ENCODE assay signal across 8 cellular contexts in the genomic region with DNA sequence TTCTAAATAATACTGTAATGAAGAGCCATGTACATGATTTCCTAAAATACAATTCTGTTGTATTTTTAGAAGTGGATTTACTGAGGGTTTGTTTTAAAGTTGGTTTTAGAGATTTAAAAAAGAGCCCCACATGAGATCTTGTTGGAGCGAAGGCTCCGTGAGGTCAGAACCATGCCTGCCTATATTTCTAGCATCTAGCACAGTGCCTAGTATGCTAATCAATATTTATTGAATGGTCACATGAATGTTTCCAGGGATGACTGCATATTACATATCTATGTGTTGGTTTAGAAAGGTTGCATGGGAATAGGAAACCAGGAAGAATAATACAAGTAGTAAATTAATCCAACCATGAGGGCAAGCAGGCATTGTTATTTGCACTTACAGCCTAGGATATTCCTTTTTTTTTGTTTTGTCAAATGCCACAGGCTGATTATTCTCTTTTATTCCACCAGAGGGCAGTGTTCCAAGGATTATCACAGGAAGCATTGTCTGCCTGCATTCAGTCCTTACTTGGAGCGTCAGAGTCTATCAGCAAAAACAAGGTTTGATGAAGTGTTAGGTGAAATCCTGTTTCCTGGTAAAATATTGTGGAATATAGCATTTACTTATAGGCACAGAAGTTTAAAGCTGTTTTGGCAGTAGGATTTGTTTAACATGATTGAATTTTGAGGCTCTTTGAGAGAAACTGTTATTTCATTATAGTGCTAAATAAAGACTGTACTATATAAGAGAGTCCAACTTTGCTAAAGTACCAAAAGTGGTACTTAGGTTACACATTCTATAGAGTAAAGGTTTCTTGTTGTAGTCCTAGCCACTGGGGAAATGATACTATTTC. TPM values are rescaled to one million over a fixed set of nuclear protein-coding genes. Genes with fewer than 3 reads are reported as not detected.
DNase-seq lines count a peak whose midpoint lies in the region; ATAC-seq, FAIRE-seq and TF ChIP-seq lines count a peak whose summit lies in the region.

No MANE protein-coding gene starts in this region.

- FAIRE-seq in RCC 7860 (lab: Jason Lieb, UNC): peak; percentile 46

- H3K36me3 ChIP-seq in testis (ENCODE audit: low read depth, missing control alignments): no peaks in the 10 kb centered on the region

- 74 to 78% methylated on average over 3 of the region's 3 CpGs for WGBS in testis, 2 donors

- no peak for ATAC-seq in HG03442 (IDR thresholded peaks at IDR 0.05; ENCODE audit: unreplicated experiment)

- peak; percentile 75 for DNase-seq in EH (ENCODE audit: low read depth)
- no peak for DNase-seq in LNCaP clone FGC (ENCODE audit: low read depth)
- peak; percentile 46 for DNase-seq in RCC 7860 (ENCODE audit: low spot score)
- peak; percentile 52 for DNase-seq in central memory CD4-positive, alpha-beta T cell
- DNase-seq in kidney tubule cell (ENCODE audit: low spot score): peak; percentile 82
- DNase-seq in testis: peak; percentile 58

- H3K4me3 ChIP-seq in LNCaP clone FGC (ENCODE audit: low read depth, low read length): no peak overlapping the region
- H3K4me3 ChIP-seq in testis: no peak overlapping the region

- H3K9me3 ChIP-seq in testis: no peaks in the 10 kb centered on the region

- peak; percentile 90 for TF ChIP-seq CTCF in 22Rv1 (IDR thresholded peaks at IDR 0.05)
- peak; percentile 71 for TF ChIP-seq CTCF in LNCaP clone FGC (IDR thresholded peaks at IDR 0.05; ENCODE audit: control insufficient read depth, extremely low read depth, insufficient read depth)
- TF ChIP-seq CTCF in testis (IDR thresholded peaks at IDR 0.05): peak; percentile 88 to 94 (median 88)

- intact Hi-C loops in testis (cut with DNase I; ENCODE audit: low total_unique reads): no loop called here

- TF ChIP-seq POLR2A in testis (IDR thresholded peaks at IDR 0.05): no peak

- H3K27ac ChIP-seq in 22Rv1: no peak overlapping the region
- H3K27ac ChIP-seq in testis: no peak overlapping the region

- no peaks in the 10 kb centered on the region for H3K27me3 ChIP-seq in testis

- no peaks in the 10 kb centered on the region for H3K4me1 ChIP-seq in testis

RNA-seq across cellular contexts. Expression of a gene that starts 46.8 kb away (rescaled TPM):
- 10 to 100 TPM; 39.6 to 46.1 TPM for total RNA-seq in testis
- polyA plus RNA-seq in testis (ENCODE audit: insufficient read depth, low read depth, low replicate concordance): 22.5 TPM
